ENCODE assay signal across 8 cellular contexts in the genomic region with DNA sequence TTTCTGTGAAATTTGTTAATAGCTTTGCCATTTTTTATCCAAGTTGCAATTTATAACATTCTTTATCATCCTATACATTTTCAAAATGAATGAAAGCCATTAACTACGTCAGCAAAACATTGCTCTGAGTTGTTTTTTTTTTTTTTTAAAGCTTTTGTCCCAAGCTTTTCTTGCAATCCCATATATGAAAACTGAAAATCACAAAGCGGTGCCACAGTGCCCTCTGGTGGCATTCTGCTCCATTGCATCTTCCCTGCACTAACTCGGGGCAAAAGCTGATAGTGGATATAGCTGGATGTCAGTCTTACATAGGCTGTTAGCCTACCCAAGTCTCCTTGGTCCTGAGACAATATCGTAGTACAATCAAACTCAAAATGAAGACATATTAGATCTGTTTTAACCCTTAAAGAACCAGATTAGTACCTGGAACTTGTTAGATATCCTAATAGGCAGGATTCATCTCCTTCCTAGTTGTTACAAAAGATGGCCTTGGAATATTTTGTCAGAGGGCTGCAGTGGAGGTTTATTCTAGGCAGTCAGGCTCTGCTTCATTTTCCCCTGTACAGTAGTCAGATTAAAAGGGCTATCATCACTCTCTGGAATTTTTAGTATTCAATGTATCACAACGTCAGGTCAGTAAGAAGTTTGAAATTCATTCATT.
A peak's percentile ranks its signal among the peaks of the same experiment; 100 is the strongest.
DNase-seq lines count a peak whose midpoint lies in the region; ATAC-seq and TF ChIP-seq lines count a peak whose summit lies in the region.

No MANE protein-coding gene starts in this region.

- no peaks in the 10 kb centered on the region for H3K36me3 Mint-ChIP-seq in brain
- no peaks in the 10 kb centered on the region for H3K36me3 Mint-ChIP-seq in immature natural killer cell

- H3K27ac Mint-ChIP-seq in brain (no peak overlapping the region), immature natural killer cell (no peak overlapping the region)

- H3K9me3 Mint-ChIP-seq in brain (peaks cover 0 to under 1% (median 0%) of the 10 kb centered on the region in 5 experiments), immature natural killer cell (peaks cover 0 to 13% (median 2%) of the 10 kb centered on the region in 6 donors)

- ATAC-seq in HG02571 (IDR thresholded peaks at IDR 0.05; ENCODE audit: unreplicated experiment), result peak; percentile 71

- H3K4me3 Mint-ChIP-seq in brain (no peak overlapping the region), immature natural killer cell (no peak overlapping the region)

- H3K4me1 Mint-ChIP-seq in brain, result no peaks in the 10 kb centered on the region
- H3K4me1 Mint-ChIP-seq in immature natural killer cell, result no peaks in the 10 kb centered on the region

- DNase-seq in NCI-H510A treated with DMSO at 0.1 percent for 48 hours (lab: John Stamatoyannopoulos, UW) (peak; percentile 25), NCI-H510A (lab: John Stamatoyannopoulos, UW) (no peak), NCI-H1092 (lab: John Stamatoyannopoulos, UW) (peak; percentile 47), T-helper 2 cell (peak in 3 of 5 experiments; percentile 7 to 22 (median 14)), immature natural killer cell (peak; percentile 3 to 11 (median 7))
- peak; percentile 60 for DNase-seq in stimulated activated CD4-positive, alpha-beta T cell treated with anti-CD3 and anti-CD28 coated beads, Interleukin-15, amount 100 ng/mL, for 24 hours

- H3K27me3 Mint-ChIP-seq in brain, result no peaks in the 10 kb centered on the region
- H3K27me3 Mint-ChIP-seq in immature natural killer cell (ENCODE audit: low read depth in 3 of 3), result peaks cover 0 to 2% (median 0%) of the 10 kb centered on the region in 3 donors

- TF ChIP-seq CTCF in brain (conservative IDR thresholded peaks at IDR 0.05), result peak; percentile 74 to 92
